ENCODE assay signal across 26 cellular contexts in the genomic region with DNA sequence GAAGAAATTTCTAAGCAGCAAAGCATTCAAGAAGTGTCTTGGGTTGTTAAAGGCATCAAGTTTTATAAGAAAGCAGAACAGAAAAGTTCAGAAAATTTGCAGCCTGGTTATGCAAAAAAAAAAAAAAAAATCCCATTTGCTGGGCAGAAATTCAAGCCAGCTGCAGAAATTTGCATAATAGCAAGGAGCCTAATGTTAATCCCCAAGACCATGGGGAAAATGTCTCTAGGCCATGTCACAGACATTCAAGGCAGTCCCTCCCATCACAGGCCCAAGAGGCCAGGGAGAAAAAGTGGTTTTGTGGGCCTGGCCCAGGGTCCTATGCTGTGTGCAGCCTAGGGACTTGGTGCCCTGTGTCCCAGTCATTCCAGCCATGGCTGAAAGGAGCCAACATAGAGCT.
"Had no signal": no experiment of that assay in that cellular context is flagged by ENCODE, and none has a peak within 500 bp of the region (broad histone marks: within the 10 kb centered on the region; RNA-seq: fewer than 3 reads in every experiment).

No MANE protein-coding gene starts in this region.

- H3K27me3 Mint-ChIP-seq: naive thymus-derived CD8-positive, alpha-beta T cell; type B pancreatic cell had no signal

- H3K36me3 ChIP-seq: esophagus muscularis mucosa, heart right ventricle, left lung, prostate gland, right atrium auricular region, stomach, tibial artery had no signal

- H3K27me3 ChIP-seq: esophagus muscularis mucosa, heart right ventricle, left lung, right atrium auricular region, stomach, tibial artery had no signal

- H3K27ac ChIP-seq: coronary artery, esophagus muscularis mucosa, heart right ventricle, left lung, prostate gland, right atrium auricular region, stomach, tibial artery had no signal

- ATAC-seq: heart right ventricle; left cardiac atrium; left lung; naive thymus-derived CD8-positive, alpha-beta T cell; sciatic nerve had no signal

- H3K9me3 Mint-ChIP-seq: nephron progenitor cell, type B pancreatic cell had no signal

- H3K4me1 ChIP-seq: esophagus muscularis mucosa, heart right ventricle, left lung, prostate gland, right atrium auricular region, stomach, tibial artery had no signal

- DNase-seq: dermis blood vessel endothelial cell; effector memory CD4-positive, alpha-beta T cell; foreskin melanocyte; glutamatergic neuron; heart right ventricle; hippocampal formation; left cardiac atrium; left lung; mesenchymal stem cell; midbrain; nephron progenitor cell; stimulated activated CD4-positive, alpha-beta T cell treated with anti-CD3 and anti-CD28 coated beads, Interleukin-12 subunit alpha, Interleukin-12 subunit beta, amount 100 ng/mL, for 4 hours; stimulated activated CD4-positive, alpha-beta T cell treated with anti-CD3 and anti-CD28 coated beads, Interleukin-1b, Interleukin-23, amount 100 ng/mL, for 48 hours; stimulated activated CD4-positive, alpha-beta T cell treated with anti-CD3 and anti-CD28 coated beads, Interleukin-4, amount 100 ng/mL, for 1 hour; stimulated activated CD8-positive, alpha-beta memory T cell treated with anti-CD3 and anti-CD28 coated beads, Interleukin-4, amount 100 ng/mL, for 48 hours; stimulated activated naive CD4-positive, alpha-beta T cell treated with Interleukin-2 at 50 U/mL for 16 hours; stomach; tibial artery had no signal

- H3K27ac Mint-ChIP-seq: type B pancreatic cell had no signal

- H3K4me1 Mint-ChIP-seq: nephron progenitor cell had no signal

- H3K9me3 ChIP-seq: esophagus muscularis mucosa, heart right ventricle, left lung, prostate gland, right atrium auricular region, stomach, tibial artery had no signal

- H3K4me3 ChIP-seq: coronary artery, esophagus muscularis mucosa, heart right ventricle, left lung, prostate gland, right atrium auricular region, smooth muscle cell, stomach, tibial artery had no signal

- H3K36me3 Mint-ChIP-seq: type B pancreatic cell had no signal

- H3K4me3 Mint-ChIP-seq: naive thymus-derived CD8-positive, alpha-beta T cell; nephron progenitor cell; type B pancreatic cell had no signal
